In the genomic region with DNA sequence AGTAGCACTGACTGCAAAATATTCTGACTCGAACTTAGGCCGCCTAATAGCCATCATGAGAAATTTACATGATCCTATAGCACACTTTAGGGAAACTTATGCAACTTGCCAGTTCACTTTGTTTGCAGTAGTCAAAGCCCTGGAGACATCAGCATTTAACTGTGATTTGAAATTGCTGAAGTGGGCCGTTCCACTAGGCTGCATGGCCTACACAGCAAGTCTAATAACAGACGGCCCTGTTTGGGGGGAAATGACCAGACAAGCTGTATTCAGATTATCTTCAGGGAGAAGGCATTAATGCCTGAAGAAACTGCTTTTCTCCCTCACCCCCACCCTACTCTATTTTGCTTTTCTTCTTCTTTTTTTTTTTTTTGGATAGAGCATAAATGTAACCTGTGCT, we compare ENCODE assay signal across 9 cellular contexts.
"Had no signal": no experiment of that assay in that cellular context is flagged by ENCODE, and none has a peak within 500 bp of the region (broad histone marks: within the 10 kb centered on the region; RNA-seq: fewer than 3 reads in every experiment).

No MANE protein-coding gene starts in this region.

- H3K9ac ChIP-seq: GM23248 had no signal

- H3K27ac ChIP-seq: GM23248, HL-60 had no signal

- H3K4me3 ChIP-seq: GM23248, K562 had no signal

- DNase-seq: GM23248, GOT3, H7, HCEC 1CT, IMR-90, KG1 had no signal

- ATAC-seq: HepG2, K562 had no signal
